9 cellular contexts compared by ENCODE assay signal in genomic region chr17:15782809-15783208, GRCh38. TPM values are rescaled to one million over a fixed set of nuclear protein-coding genes. Genes with fewer than 3 reads are reported as not detected.
DNase-seq lines count a peak whose midpoint lies in the region; ATAC-seq and TF ChIP-seq lines count a peak whose summit lies in the region.
"Had no signal": no experiment of that assay in that cellular context is flagged by ENCODE, and none has a peak within 500 bp of the region (broad histone marks: within the 10 kb centered on the region; RNA-seq: fewer than 3 reads in every experiment).

No MANE protein-coding gene starts in this region.

- in situ Hi-C loops in astrocyte of the spinal cord (cut with HindIII; ENCODE audit: low sequenced_read_pairs) (no loop called here), HAP-1 (cut with MboI; ENCODE audit: low sequenced_read_pairs) (no loop called here)

- H3K27me3 ChIP-seq in H7 (ENCODE audit: control insufficient read depth, insufficient read depth, low read length), result no peaks in the 10 kb centered on the region
- no peaks in the 10 kb centered on the region for H3K27me3 ChIP-seq in HAP-1 (ENCODE audit: low read depth)

- DNase-seq in H7 (peak; percentile 38), astrocyte of the spinal cord (ENCODE audit: low read depth, low spot score) (peak; percentile 51), iPS-NIHi11 (ENCODE audit: low spot score) (peak; percentile 9), HAP-1 (ENCODE audit: low spot score in 2 of 2) (no peak)
- peak; percentile 51 for DNase-seq in stimulated activated CD4-positive, alpha-beta T cell treated with anti-CD3 and anti-CD28 coated beads, Interleukin-15, amount 100 ng/mL, for 24 hours
- no peak for DNase-seq in activated CD4-positive, CD25-positive, alpha-beta regulatory T cell (lab: John Stamatoyannopoulos, UW)

- no peaks in the 10 kb centered on the region for H3K36me3 ChIP-seq in H7 (replicated peaks; ENCODE audit: control insufficient read depth, insufficient read depth, low read length)
- H3K36me3 ChIP-seq in HAP-1 (replicated peaks), result no peaks in the 10 kb centered on the region

- ATAC-seq in HG02623 (IDR thresholded peaks at IDR 0.05; ENCODE audit: unreplicated experiment) (no peak), HG02870 (IDR thresholded peaks at IDR 0.05; ENCODE audit: unreplicated experiment) (no peak)

- TF ChIP-seq CTCF in astrocyte of the spinal cord (IDR thresholded peaks at IDR 0.05; ENCODE audit: low read depth, low read length), result no peak

- no peaks in the 10 kb centered on the region for H3K4me1 ChIP-seq in HAP-1

- H3K4me3 ChIP-seq in H7 (ENCODE audit: insufficient read depth, low read depth, low read length) (no peak overlapping the region), astrocyte of the spinal cord (ENCODE audit: low read depth, low read length) (peak overlapping the region; percentile 18), HAP-1 (no peak overlapping the region)
- H3K4me3 ChIP-seq: SK-N-MC had no signal

- no peaks in the 10 kb centered on the region for H3K9me3 ChIP-seq in HAP-1

RNA-seq across cellular contexts. Expression of gene TBC1D26, which starts 50.7 kb away (rescaled TPM):
- 3.8 and 7.7 TPM in 2 replicates for total RNA-seq in H7 (2014; rRNA removed; shearing (Covaris generic))

Comparison
In these comparisons a context has a peak if more than half of its experiments do, and no peak if none do; other contexts are left out.
1. DNase-seq: peak in H7 (single experiment), astrocyte of the spinal cord (single experiment), iPS-NIHi11 (single experiment) and stimulated activated CD4-positive, alpha-beta T cell treated with anti-CD3 and anti-CD28 coated beads, Interleukin-15, amount 100 ng/mL, for 24 hours (single experiment); none in activated CD4-positive, CD25-positive, alpha-beta regulatory T cell (0 of 4) and HAP-1 (0 of 2).